Comparison of ENCODE assay signal across 8 cellular contexts in genomic region chr10:18659784-18660561, GRCh38. TPM values are rescaled to one million over a fixed set of nuclear protein-coding genes. Genes with fewer than 3 reads are reported as not detected.
DNase-seq lines count a peak whose midpoint lies in the region; ATAC-seq, FAIRE-seq and TF ChIP-seq lines count a peak whose summit lies in the region.

No MANE protein-coding gene starts in this region.

- H3K27me3 ChIP-seq in A673 (replicated peaks; ENCODE audit: insufficient read depth, low read depth, low read length, poor library complexity), result no peaks in the 10 kb centered on the region
- H3K27me3 ChIP-seq in skeletal muscle tissue (ENCODE audit: control insufficient read depth in 3 of 3, insufficient read depth in 3 of 3, low read length in 3 of 3), result no peaks in the 10 kb centered on the region

- peak overlapping the region; percentile 91 to 98 (median 97) for H3K9ac ChIP-seq in skeletal muscle tissue (ENCODE audit: low read depth in 1 of 3, low read length in 3 of 3)

- peak; percentile 84 for FAIRE-seq in GM12891 (lab: Jason Lieb, UNC)

- peak; percentile 13 for ATAC-seq in HG02678 (IDR thresholded peaks at IDR 0.05; ENCODE audit: unreplicated experiment)

- no peaks in the 10 kb centered on the region for H3K9me3 ChIP-seq in A673 (ENCODE audit: low read depth, low read length, poor library complexity, severe bottlenecking)
- no peaks in the 10 kb centered on the region for H3K9me3 ChIP-seq in iPS-18c (ENCODE audit: control insufficient read depth, insufficient read depth, low read length)
- no peaks in the 10 kb centered on the region for H3K9me3 ChIP-seq in skeletal muscle tissue (ENCODE audit: control insufficient read depth in 3 of 3, low read length in 3 of 3)

- TF ChIP-seq CTCF in A673 (conservative IDR thresholded peaks at IDR 0.05; ENCODE audit: low read depth, low read length), result no peak

- no peak for TF ChIP-seq POLR2A in GM12891 (IDR thresholded peaks at IDR 0.05; ENCODE audit: low read depth, low read length)

- peaks cover 5% of the 10 kb centered on the region for H3K36me3 ChIP-seq in A673 (ENCODE audit: insufficient read depth, low read length, poor library complexity, severe bottlenecking)
- H3K36me3 ChIP-seq in skeletal muscle tissue (ENCODE audit: control insufficient read depth in 3 of 3, insufficient read depth in 3 of 3, low read length in 3 of 3), result no peaks in the 10 kb centered on the region

- H3K4me3 ChIP-seq in A673 (ENCODE audit: low read depth, low read length, poor library complexity, severe bottlenecking), result peak overlapping the region; percentile 98
- H3K4me3 ChIP-seq in iPS-18c (ENCODE audit: insufficient read depth, low read depth, low read length), result peak overlapping the region; percentile 97
- peak overlapping the region; percentile 95 to 98 (median 98) for H3K4me3 ChIP-seq in skeletal muscle tissue (ENCODE audit: low read length in 3 of 3)

- intact Hi-C loops in A673 (cut with micrococcal nuclease; ENCODE audit: unreplicated experiment), result no loop called here

- H3K27ac ChIP-seq in A673 (ENCODE audit: low read depth, low read length, poor library complexity, severe bottlenecking) (peak overlapping the region; percentile 97), adipose tissue (ENCODE audit: low read depth, low read length) (peak overlapping the region; percentile 36), skeletal muscle tissue (ENCODE audit: low read depth, low read length) (peak overlapping the region; percentile 99)

- 0 to 1% (median 1%) methylated on average over 25 of the region's 25 CpGs for WGBS in adipose tissue, 3 donors

- DNase-seq in A673 (ENCODE audit: low spot score), result peak; percentile 42
- no peak for DNase-seq in GM12891 (ENCODE audit: insufficient read length, low spot score)
- DNase-seq in NCI-H1105 treated with DMSO at 0.1 percent for 48 hours (lab: John Stamatoyannopoulos, UW), result peak; percentile 46
- DNase-seq in stimulated activated CD4-positive, alpha-beta T cell treated with anti-CD3 and anti-CD28 coated beads, Interleukin-1b, Interleukin-23, amount 100 ng/mL, for 48 hours, result no peak

- H3K4me1 ChIP-seq in A673 (ENCODE audit: insufficient read depth, low read length, poor library complexity, severe bottlenecking) (peaks cover 20% of the 10 kb centered on the region), skeletal muscle tissue (ENCODE audit: control insufficient read depth in 3 of 3, insufficient read depth in 3 of 3, low read length in 3 of 3) (peaks cover 4 to 22% (median 12%) of the 10 kb centered on the region in 3 donors)

- TSS peak; percentile 49 for BruUV-seq in A673 (replicated peaks; lab: Mats Ljungman, UMichigan)

- POLR2A ChIA-PET in A673 (lab: Charles Lee; ENCODE audit: low non-redundant PET), result no interaction called here

- CTCF ChIA-PET in A673 (lab: Charles Lee), result interaction anchor here (0.6 kb wide), 1 partner anchor 499 kb away, joined by 3 read pairs; no protein-coding TSS in a partner anchor

TF ChIP-seq in GM12891, 5 proteins besides CTCF, POLR2A, EP300 and RAD21:
- TF ChIP-seq TAF1 (IDR thresholded peaks at IDR 0.05; ENCODE audit: low read depth, low read length) (no peak), POLR2AphosphoS5 (IDR thresholded peaks at IDR 0.05; ENCODE audit: low read depth, low read length) (no peak), POU2F2 (IDR thresholded peaks at IDR 0.05; ENCODE audit: low read depth, low read length) (no peak)

RNA-seq across cellular contexts. Expression of gene ARL5B, which starts 0.7 kb away (rescaled TPM):
- total RNA-seq in A673 (2021) (30.0 and 30.2 TPM in 2 replicates), skeletal muscle tissue (16.7 TPM)
- 7.3 TPM for polyA plus RNA-seq in GM12891 (2012; ENCODE audit: low read depth, missing spikeins)
- polyA plus RNA-seq in adipose tissue, result 10 to 100 TPM in 1 of 3 donors, 1 to 10 TPM in 2; 3.4 to 16.9 (median 5.2) TPM

RNA-seq across cellular contexts. Expression of gene NSUN6, which starts 8.6 kb away (rescaled TPM):
- total RNA-seq in A673 (2021) (16.4 and 17.1 TPM in 2 replicates), skeletal muscle tissue (14.6 TPM)
- 6.5 TPM for polyA plus RNA-seq in GM12891 (2012; ENCODE audit: low read depth, missing spikeins)
- 1 to 10 TPM; 4.1 to 7.0 (median 6.3) TPM for polyA plus RNA-seq in adipose tissue

Comparison
In these comparisons a context has a peak if more than half of its experiments do, and no peak if none do; other contexts are left out.
1. DNase-seq: peak in A673 (single experiment) and NCI-H1105 treated with DMSO at 0.1 percent for 48 hours (single experiment); none in GM12891 (single experiment) and stimulated activated CD4-positive, alpha-beta T cell treated with anti-CD3 and anti-CD28 coated beads, Interleukin-1b, Interleukin-23, amount 100 ng/mL, for 48 hours (single experiment).
2. H3K27ac ChIP-seq: peak in every context shown above with its lines; median percentile 99 in skeletal muscle tissue; 97 in A673; 36 in adipose tissue.
3. Peak in every context shown above with its lines, with median percentiles within 50 percentile points of each other: H3K4me3 ChIP-seq.